In the genomic region with DNA sequence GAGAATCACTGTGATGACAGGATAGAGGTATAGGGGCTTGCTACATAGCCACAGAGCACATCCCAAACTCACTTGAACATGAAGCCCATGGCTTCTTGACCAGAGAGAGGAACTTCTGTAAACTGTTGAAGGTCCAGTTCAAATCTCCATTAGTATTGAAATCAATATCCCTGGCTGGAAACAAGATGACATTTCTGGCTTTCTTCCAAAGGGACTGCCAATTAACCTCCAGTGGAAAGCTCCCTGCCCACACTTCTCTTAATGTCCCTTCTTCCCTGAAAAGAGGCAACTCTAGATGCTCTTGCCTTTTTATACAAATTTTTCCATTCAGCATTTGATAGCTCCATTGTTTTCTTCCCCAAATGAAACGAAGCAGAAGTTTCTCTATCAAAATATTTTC, we compare ENCODE assay signal across 17 cellular contexts.
"Had no signal": no experiment of that assay in that cellular context is flagged by ENCODE, and none has a peak within 500 bp of the region (broad histone marks: within the 10 kb centered on the region; RNA-seq: fewer than 3 reads in every experiment).

No MANE protein-coding gene starts in this region.

- H3K4me3 ChIP-seq: coronary artery, lung, ovary, thyroid gland had no signal

- H3K36me3 ChIP-seq: brain microvascular endothelial cell, ovary, thyroid gland had no signal

- DNase-seq: activated CD4-positive, alpha-beta T cell treated with anti-CD3 and anti-CD28 coated beads, Interleukin-2, amount 10 ng/mL, durations not matched to agents 24 days and 14 days; activated CD8-positive, alpha-beta T cell treated with anti-CD3 and anti-CD28 coated beads for 36 hours; activated effector memory CD4-positive, alpha-beta T cell treated with Interleukin-2 at 50 U/mL for 16 hours; activated naive CD4-positive, alpha-beta T cell treated with anti-CD3 and anti-CD28 coated beads, Interleukin-2, amount 10 ng/mL, durations not matched to agents 7 days and 5 days; activated naive CD8-positive, alpha-beta T cell treated with anti-CD3 and anti-CD28 coated beads, Interleukin-2, amount 50 U/mL, for 24 hours; activated T-cell treated with anti-CD3 and anti-CD28 coated beads, Interleukin-2, amount 50 U/mL, for 24 hours; aorta; brain microvascular endothelial cell; erythroblast; hippocampal formation; left cardiac atrium; midbrain; ovary; stimulated activated naive B cell treated with anti-CD40 and anti-IgM and Interleukin-4, amounts not matched to agents 10 μg/mL and 1 μg/mL and 100 μg/mL, for 72 hours; thyroid gland had no signal

- ATAC-seq: activated CD8-positive, alpha-beta T cell treated with anti-CD3 and anti-CD28 coated beads for 36 hours; activated naive CD8-positive, alpha-beta T cell treated with anti-CD3 and anti-CD28 coated beads, Interleukin-2, amount 50 U/mL, for 24 hours; left cardiac atrium; stimulated activated naive B cell treated with anti-CD40 and anti-IgM and Interleukin-4, amounts not matched to agents 10 μg/mL and 1 μg/mL and 100 μg/mL, for 72 hours had no signal

- H3K27me3 ChIP-seq: brain microvascular endothelial cell, ovary, thyroid gland had no signal

- H3K27ac ChIP-seq: brain microvascular endothelial cell, ovary, thyroid gland had no signal

- H3K9me3 ChIP-seq: ovary, thyroid gland had no signal
